1 cellular context compared by ENCODE assay signal in the genomic region with DNA sequence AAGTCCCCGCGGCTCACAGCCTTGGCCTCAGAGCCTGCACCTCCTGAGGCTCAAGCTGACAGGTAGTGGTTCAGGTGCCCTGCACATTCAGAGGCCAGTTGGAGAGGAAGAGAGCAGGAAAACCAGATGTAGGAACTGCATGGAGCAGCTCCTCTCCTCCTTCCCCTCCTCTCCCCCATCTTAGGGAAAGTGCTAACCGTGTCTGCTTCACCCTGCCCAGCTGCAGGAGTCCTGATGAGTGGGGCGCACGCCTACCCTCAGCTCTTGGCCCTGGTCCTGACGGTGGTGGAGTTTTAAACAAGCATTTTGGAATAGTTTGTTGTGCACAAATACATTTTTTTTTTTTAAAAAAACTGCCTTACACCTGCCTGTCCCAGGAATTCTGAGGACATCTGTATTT.
TF ChIP-seq lines count a peak whose summit lies in the region.

No MANE protein-coding gene starts in this region.

TF ChIP-seq in H1, 55 proteins besides CTCF, POLR2A, EP300 and RAD21:
- TF ChIP-seq KDM5A (IDR thresholded peaks at IDR 0.05; ENCODE audit: low read length) (no peak), CBX8 (IDR thresholded peaks at IDR 0.05; ENCODE audit: borderline replicate concordance, low read depth, low read length) (no peak), KDM4A (IDR thresholded peaks at IDR 0.05; ENCODE audit: low read depth, low read length, severe bottlenecking) (no peak), CHD1 (IDR thresholded peaks at IDR 0.05; ENCODE audit: low read depth, low read length) (no peak), EGR1 (IDR thresholded peaks at IDR 0.05; ENCODE audit: borderline replicate concordance, low read depth, low read length) (no peak), KDM1A (IDR thresholded peaks at IDR 0.05; ENCODE audit: borderline replicate concordance, low read length) (no peak), SP1 (IDR thresholded peaks at IDR 0.05; ENCODE audit: low read depth, low read length) (no peak)
